In the genomic region with DNA sequence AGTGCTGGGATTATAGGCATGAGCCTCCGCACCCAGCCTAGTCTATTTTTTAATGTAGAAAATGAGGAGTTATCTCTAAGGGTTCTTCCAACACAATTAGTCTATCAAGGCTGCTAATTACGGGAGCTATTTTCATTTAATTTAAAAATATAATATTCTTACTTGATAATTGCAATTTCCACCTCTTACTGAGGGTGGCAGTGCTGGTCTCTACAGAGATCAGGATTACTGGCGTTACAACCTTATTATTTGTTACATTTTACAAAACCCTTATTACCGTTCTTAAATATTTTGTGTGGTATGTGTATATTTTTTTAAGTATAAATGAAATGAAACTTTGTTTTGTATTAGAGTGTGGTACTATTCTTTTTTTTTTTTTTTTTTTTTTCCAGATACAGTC, we compare ENCODE assay signal across 11 cellular contexts. TPM values are rescaled to one million over a fixed set of nuclear protein-coding genes. Genes with fewer than 3 reads are reported as not detected.
DNase-seq lines count a peak whose midpoint lies in the region; ATAC-seq and TF ChIP-seq lines count a peak whose summit lies in the region.
"Had no signal": no experiment of that assay in that cellular context is flagged by ENCODE, and none has a peak within 500 bp of the region (broad histone marks: within the 10 kb centered on the region; RNA-seq: fewer than 3 reads in every experiment).

No MANE protein-coding gene starts in this region.

- H3K9me3 Mint-ChIP-seq in Calu3 (ENCODE audit: low read depth, unreplicated experiment) = no peaks in the 10 kb centered on the region
- H3K9me3 Mint-ChIP-seq in nephron = peaks cover 15% of the 10 kb centered on the region
- H3K9me3 Mint-ChIP-seq: activated naive CD8-positive, alpha-beta T cell treated with anti-CD3 and anti-CD28 coated beads, Interleukin-2, amount 10 ng/mL, durations not matched to agents 7 days and 5 days had no signal

- peak; percentile 70 for TF ChIP-seq RAD21 in IMR-90 (IDR thresholded peaks at IDR 0.05; ENCODE audit: low read length)

- no peaks in the 10 kb centered on the region for H3K36me3 Mint-ChIP-seq in Calu3 (ENCODE audit: insufficient read depth, unreplicated experiment)
- H3K36me3 Mint-ChIP-seq in nephron (ENCODE audit: low read depth) = no peaks in the 10 kb centered on the region
- H3K36me3 Mint-ChIP-seq: activated naive CD8-positive, alpha-beta T cell treated with anti-CD3 and anti-CD28 coated beads, Interleukin-2, amount 10 ng/mL, durations not matched to agents 7 days and 5 days had no signal

- H2BK20ac ChIP-seq in IMR-90 (ENCODE audit: low read depth, low read length) = no peak overlapping the region

- dilution Hi-C loops in IMR-90 (cut with HindIII; ENCODE audit: low sequenced_read_pairs, unreplicated experiment) = no loop called here

- ATAC-seq in IMR-90 (ENCODE audit: low read depth) (peak; percentile 40), HG03439 (IDR thresholded peaks at IDR 0.05; ENCODE audit: unreplicated experiment) (no peak)

- H2AK9ac ChIP-seq in IMR-90 (replicated peaks; ENCODE audit: low read depth, low read length, poor library complexity) = no peak overlapping the region

- no peak overlapping the region for H3K23ac ChIP-seq in IMR-90 (ENCODE audit: low read depth, low read length)

- H3K27me3 ChIP-seq in IMR-90 (ENCODE audit: control insufficient read depth, insufficient read depth, low read length) = no peaks in the 10 kb centered on the region

- CTCF ChIA-PET in Calu3 (lab: Charles Lee) = interaction anchor here (0.7 to 1.1 kb wide), 5 partner anchors 21 to 296 kb away, joined by 3 to 13 read pairs (median 5); no protein-coding TSS in a partner anchor
- CTCF ChIA-PET in IMR-90 (lab: Yijun Ruan, JAX) = interaction anchor here (0.6 to 1.4 kb wide), 4 partner anchors 19 to 52 kb away, joined by 3 to 7 read pairs (median 3); no protein-coding TSS in a partner anchor

- H2AFZ ChIP-seq in IMR-90 (replicated peaks; ENCODE audit: low read length, poor library complexity) = no peak overlapping the region

- WGBS in IMR-90 (ENCODE audit: extremely low coverage in 2 of 2, insufficient read length in 1 of 2), 2 experiments = no CpG with 5 or more reads among the region's 4 CpGs

- no peaks in the 10 kb centered on the region for H3K4me1 ChIP-seq in IMR-90 (ENCODE audit: control insufficient read depth, insufficient read depth, low read length)

- TF ChIP-seq CTCF in Calu3 (IDR thresholded peaks at IDR 0.05; ENCODE audit: unreplicated experiment) (no peak), IMR-90 (conservative IDR thresholded peaks at IDR 0.05; ENCODE audit: low read depth, low read length) (peak; percentile 56), cardiac fibroblast (IDR thresholded peaks at IDR 0.05; ENCODE audit: low read depth, low read length) (peak; percentile 41), nephron (IDR thresholded peaks at IDR 0.05; ENCODE audit: unreplicated experiment in 3 of 3) (peak in 2 of 3 experiments; percentile 14 to 39)

- H4K91ac ChIP-seq in IMR-90 (ENCODE audit: insufficient read depth, low read depth, low read length) = no peak overlapping the region

- no TSS peak for BruUV-seq in Calu3 (replicated peaks; lab: Mats Ljungman, UMichigan)
- no TSS peak for BruUV-seq in IMR-90 (replicated peaks; lab: Mats Ljungman, UMichigan)

- H2BK5ac ChIP-seq in IMR-90 (ENCODE audit: low read depth, low read length, poor library complexity, severe bottlenecking) = no peak overlapping the region

- no peaks in the 10 kb centered on the region for H3K4me1 Mint-ChIP-seq in Calu3 (ENCODE audit: low read depth, unreplicated experiment)
- no peaks in the 10 kb centered on the region for H3K4me1 Mint-ChIP-seq in nephron
- H3K4me1 Mint-ChIP-seq: activated naive CD8-positive, alpha-beta T cell treated with anti-CD3 and anti-CD28 coated beads, Interleukin-2, amount 10 ng/mL, durations not matched to agents 7 days and 5 days had no signal

- intact Hi-C loops in Calu3 (cut with micrococcal nuclease; ENCODE audit: unreplicated experiment) = loop anchor here (1.0 kb wide), 1 partner anchor 78 kb away; no protein-coding TSS in a partner anchor
- intact Hi-C loops in IMR-90 (cut with micrococcal nuclease) = no loop called here

- DNase-seq in Calu3 (peak; percentile 12), IMR-90 (peak; percentile 32), cardiac fibroblast (ENCODE audit: low read depth in 2 of 2) (peak; percentile 24 to 42), Ammon's horn (ENCODE audit: low spot score) (no peak), NCI-H510A treated with DMSO at 0.1 percent for 48 hours (lab: John Stamatoyannopoulos, UW) (no peak)
- DNase-seq: activated naive CD8-positive, alpha-beta T cell treated with anti-CD3 and anti-CD28 coated beads, Interleukin-2, amount 10 ng/mL, durations not matched to agents 7 days and 5 days; NCI-H1694 treated with DMSO at 0.1 percent for 48 hours; posterior cingulate gyrus; stimulated activated CD8-positive, alpha-beta memory T cell treated with anti-CD3 and anti-CD28 coated beads, Interleukin-4, amount 100 ng/mL, for 48 hours had no signal

- no peaks in the 10 kb centered on the region for H3K79me1 ChIP-seq in IMR-90 (ENCODE audit: low read depth in 1 of 2, low read length in 2 of 2)

- no peak overlapping the region for H3K4ac ChIP-seq in IMR-90 (ENCODE audit: low read depth, low read length)

- no peak overlapping the region for H3K4me2 ChIP-seq in IMR-90 (ENCODE audit: low read depth, low read length)

- no peak overlapping the region for H3K4me3 Mint-ChIP-seq in Calu3 (ENCODE audit: low read depth, unreplicated experiment)
- H3K4me3 Mint-ChIP-seq in nephron = no peak overlapping the region
- H3K4me3 Mint-ChIP-seq: activated naive CD8-positive, alpha-beta T cell treated with anti-CD3 and anti-CD28 coated beads, Interleukin-2, amount 10 ng/mL, durations not matched to agents 7 days and 5 days had no signal

- H3K9me1 ChIP-seq in IMR-90 (ENCODE audit: insufficient read depth, low read length) = no peaks in the 10 kb centered on the region

- H3K9ac ChIP-seq in IMR-90 (ENCODE audit: low read depth, low read length) = no peak overlapping the region

- H3K27ac ChIP-seq in IMR-90 (ENCODE audit: insufficient read depth, low read length) = no peak overlapping the region

- H3K4me3 ChIP-seq in IMR-90 (ENCODE audit: insufficient read depth, low read depth, low read length) (no peak overlapping the region), cardiac fibroblast (replicated peaks in 1 of 2; ENCODE audit: low read depth in 2 of 2, low read length in 2 of 2) (no peak overlapping the region)

- H3K27ac Mint-ChIP-seq in Calu3 (ENCODE audit: unreplicated experiment) (no peak overlapping the region), nephron (no peak overlapping the region)
- H3K27ac Mint-ChIP-seq: activated naive CD8-positive, alpha-beta T cell treated with anti-CD3 and anti-CD28 coated beads, Interleukin-2, amount 10 ng/mL, durations not matched to agents 7 days and 5 days had no signal

- no peak overlapping the region for H2BK15ac ChIP-seq in IMR-90 (ENCODE audit: low read depth, low read length)

- H3K9me3 ChIP-seq in IMR-90 (ENCODE audit: control insufficient read depth, insufficient read depth, low read length) = no peaks in the 10 kb centered on the region

- POLR2A ChIA-PET in IMR-90 (lab: Charles Lee; ENCODE audit: unreplicated experiment) = no interaction called here

- H4K20me1 ChIP-seq in IMR-90 (ENCODE audit: insufficient read depth, low read length) = no peaks in the 10 kb centered on the region

- H3K56ac ChIP-seq in IMR-90 (ENCODE audit: extremely low read depth, insufficient read depth, low read length) = no peak overlapping the region

- H3K36me3 ChIP-seq in IMR-90 (ENCODE audit: control insufficient read depth, insufficient read depth, low read length) = no peaks in the 10 kb centered on the region

- H4K5ac ChIP-seq in IMR-90 (ENCODE audit: low read depth, low read length) = no peak overlapping the region

- in situ Hi-C loops in IMR-90 (cut with MboI; ENCODE audit: low sequenced_read_pairs) = no loop called here

- H3K14ac ChIP-seq in IMR-90 (replicated peaks; ENCODE audit: low read depth, low read length) = no peak overlapping the region

- no peak overlapping the region for H3K18ac ChIP-seq in IMR-90 (ENCODE audit: low read depth, low read length)

- no peaks in the 10 kb centered on the region for H3K27me3 Mint-ChIP-seq in Calu3 (ENCODE audit: unreplicated experiment)
- H3K27me3 Mint-ChIP-seq in nephron (ENCODE audit: low read depth) = no peaks in the 10 kb centered on the region
- H3K27me3 Mint-ChIP-seq: activated naive CD8-positive, alpha-beta T cell treated with anti-CD3 and anti-CD28 coated beads, Interleukin-2, amount 10 ng/mL, durations not matched to agents 7 days and 5 days had no signal

- H2BK120ac ChIP-seq in IMR-90 (ENCODE audit: low read depth, low read length) = no peak overlapping the region

- H4K8ac ChIP-seq in IMR-90 (ENCODE audit: low read depth in 2 of 2, low read length in 2 of 2) = no peak overlapping the region

- no peak overlapping the region for H2AK5ac ChIP-seq in IMR-90 (ENCODE audit: low read depth, low read length)

- no peak for TF ChIP-seq POLR2A in IMR-90 (IDR thresholded peaks at IDR 0.05; ENCODE audit: low read depth, low read length)

TF ChIP-seq in IMR-90, 13 proteins besides CTCF, POLR2A, EP300 and RAD21:
- peak; percentile 69 for TF ChIP-seq SMC3 (IDR thresholded peaks at IDR 0.05; ENCODE audit: low read depth, low read length)
- no peak for TF ChIP-seq RCOR1 (IDR thresholded peaks at IDR 0.05; ENCODE audit: insufficient replicate concordance, low read length)

RNA-seq across cellular contexts. Expression of a gene that starts 17.6 kb away (rescaled TPM):
- 14.3 and 15.2 TPM in 2 replicates for total RNA-seq in Calu3 (2022)
- total RNA-seq in IMR-90 (2012; rRNA removed) = 9.3 and 12.2 TPM in 2 replicates
- polyA plus RNA-seq in IMR-90 (2012; rRNA removed) = 5.5 and 7.6 TPM in 2 replicates
- 1.4 and 1.5 TPM in 2 replicates for polyA plus RNA-seq in IMR-90 (2012; cell fraction: cytosol; rRNA removed)
- polyA plus RNA-seq in IMR-90 (2012; cell fraction: nucleus; rRNA removed; ENCODE audit: low replicate concordance) = 3.9 and 21.6 TPM in 2 replicates

RNA-seq across cellular contexts. Expression of a gene that starts 58.1 kb away (rescaled TPM):
- not detected in 2 replicates for total RNA-seq in Calu3 (2022)
- total RNA-seq in IMR-90 (2012; rRNA removed) = not detected in 2 replicates
- polyA plus RNA-seq in IMR-90 (2012; rRNA removed) = not detected in 2 replicates
- not detected in 2 replicates for polyA plus RNA-seq in IMR-90 (2012; cell fraction: cytosol; rRNA removed)
- not detected in 2 replicates for polyA plus RNA-seq in IMR-90 (2012; cell fraction: nucleus; rRNA removed; ENCODE audit: low replicate concordance)

Comparison
In these comparisons a context has a peak if more than half of its experiments do, and no peak if none do; other contexts are left out.
1. DNase-seq: peak in Calu3 (single experiment), IMR-90 (single experiment) and cardiac fibroblast (2 of 2); none in Ammon's horn (single experiment) and NCI-H510A treated with DMSO at 0.1 percent for 48 hours (single experiment).